In the genomic region with DNA sequence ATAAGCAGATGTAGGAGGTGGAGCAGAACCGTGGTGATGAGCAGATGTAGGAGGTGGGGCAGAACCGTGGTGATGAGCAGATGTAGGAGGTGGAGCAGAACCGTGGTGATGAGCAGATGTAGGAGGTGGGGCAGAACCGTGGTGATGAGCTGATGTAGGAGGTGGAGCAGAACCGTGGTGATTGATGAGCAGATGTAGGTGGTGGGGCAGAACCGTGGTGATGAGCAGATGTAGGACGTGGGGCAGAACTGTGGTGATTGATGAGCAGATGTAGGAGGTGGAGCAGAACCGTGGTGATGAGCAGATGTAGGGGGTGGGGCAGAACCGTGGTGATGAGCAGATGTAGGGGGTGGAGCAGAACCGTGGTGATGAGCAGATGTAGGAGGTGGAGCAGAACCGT, we compare ENCODE assay signal across 4 cellular contexts. TPM values are rescaled to one million over a fixed set of nuclear protein-coding genes. Genes with fewer than 3 reads are reported as not detected.
"Had no signal": no experiment of that assay in that cellular context is flagged by ENCODE, and none has a peak within 500 bp of the region (broad histone marks: within the 10 kb centered on the region; RNA-seq: fewer than 3 reads in every experiment).

No MANE protein-coding gene starts in this region.

RNA-seq across cellular contexts. Expression of gene C2CD4C, which starts 27.0 kb away (rescaled TPM):
- total RNA-seq: activated B cell treated with CpG ODN at 0.5 μM for 24 hours; activated CD4-positive, alpha-beta T cell treated with anti-CD3 and anti-CD28 coated beads, Interleukin-2, amount 10 ng/mL, durations not matched to agents 7 days and 5 days; activated CD8-positive, alpha-beta memory T cell treated with anti-CD3 and anti-CD28 coated beads for 36 hours; kidney epithelial cell had no signal
